8 cellular contexts compared by ENCODE assay signal in the genomic region with DNA sequence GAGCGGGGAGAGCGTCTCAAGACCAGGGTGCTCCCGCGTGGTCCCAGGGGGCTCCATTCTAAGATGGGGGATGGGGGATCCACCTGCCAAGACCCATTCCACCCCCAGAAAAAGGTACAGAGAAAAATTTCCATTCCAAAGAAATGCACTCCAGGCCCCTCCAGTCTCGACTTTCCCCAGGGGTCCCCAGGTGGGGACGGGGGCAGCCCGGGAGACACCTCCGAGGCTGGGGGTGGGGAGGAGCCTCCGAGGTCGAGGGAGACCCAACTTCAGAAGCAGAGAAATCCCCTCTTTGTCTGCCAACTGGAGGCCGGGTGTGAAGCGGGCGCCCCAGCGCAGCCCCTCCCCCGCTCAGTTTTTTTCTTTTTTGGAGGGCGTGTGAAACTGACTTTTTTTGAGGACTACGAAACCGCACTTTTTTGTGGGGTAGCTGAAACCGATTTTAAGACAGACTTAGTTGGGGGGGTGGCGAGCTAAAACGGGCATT. TPM values are rescaled to one million over a fixed set of nuclear protein-coding genes. Genes with fewer than 3 reads are reported as not detected.
DNase-seq lines count a peak whose midpoint lies in the region; ATAC-seq and TF ChIP-seq lines count a peak whose summit lies in the region.

No MANE protein-coding gene starts in this region.

- no peaks in the 10 kb centered on the region for H3K9me2 ChIP-seq in hepatocyte (replicated peaks; ENCODE audit: insufficient read depth)

- H2AFZ ChIP-seq in hepatocyte = peak overlapping the region; percentile 46

- H3K4me3 ChIP-seq in hepatocyte = peak overlapping the region; percentile 98

- peaks cover 15% of the 10 kb centered on the region for H3K4me1 ChIP-seq in hepatocyte (ENCODE audit: insufficient read depth)

- H3K4me2 ChIP-seq in hepatocyte = peak overlapping the region; percentile 96

- ATAC-seq in GM21737 (IDR thresholded peaks at IDR 0.05; ENCODE audit: unreplicated experiment) = no peak

- H4K20me1 ChIP-seq in hepatocyte (ENCODE audit: insufficient read depth, poor library complexity, severe bottlenecking) = peaks cover 31% of the 10 kb centered on the region

- no peaks in the 10 kb centered on the region for H3K27me3 ChIP-seq in hepatocyte

- TF ChIP-seq CTCF in hepatocyte (IDR thresholded peaks at IDR 0.05; ENCODE audit: poor library complexity) = no peak

- 3% methylated on average over 21 of the region's 21 CpGs for WGBS in hepatocyte (ENCODE audit: low lambda C conversion rate, missing lambda C conversion rate)

- no peaks in the 10 kb centered on the region for H3K36me3 ChIP-seq in hepatocyte (replicated peaks; ENCODE audit: insufficient read depth, low read depth)

- peak overlapping the region; percentile 88 for H3K27ac ChIP-seq in hepatocyte

- H3K79me2 ChIP-seq in hepatocyte = peaks cover 55% of the 10 kb centered on the region

- no peaks in the 10 kb centered on the region for H3K9me3 ChIP-seq in hepatocyte (ENCODE audit: low read depth)

- DNase-seq in EH (ENCODE audit: low read depth) (peak; percentile 29), NCI-H69 (lab: John Stamatoyannopoulos, UW) (peak; percentile 53), hepatocyte (ENCODE audit: low spot score) (peak; percentile 58), anterior cingulate cortex (lab: John Stamatoyannopoulos, UW) (no peak), kidney glomerular epithelial cell (lab: John Stamatoyannopoulos, UW) (no peak)
- peak; percentile 42 for DNase-seq in activated effector memory CD4-positive, alpha-beta T cell treated with Interleukin-2 at 50 U/mL for 16 hours
- peak; percentile 72 for DNase-seq in stimulated activated CD4-positive, alpha-beta T cell treated with anti-CD3 and anti-CD28 coated beads, Interleukin-15, amount 100 ng/mL, for 24 hours

RNA-seq across cellular contexts. Expression of gene TCF3, which starts 1.3 kb away (rescaled TPM):
- total RNA-seq in hepatocyte = 67.9 and 76.7 TPM in 2 replicates
- 93.7 and 125 TPM in 2 replicates for polyA plus RNA-seq in hepatocyte

RNA-seq across cellular contexts. Expression of gene UQCR11, which starts 45.8 kb away (rescaled TPM):
- total RNA-seq in hepatocyte = 56.6 and 57.6 TPM in 2 replicates
- polyA plus RNA-seq in hepatocyte = 672 and 684 TPM in 2 replicates

RNA-seq across cellular contexts. Expression of gene MBD3, which starts 58.4 kb away (rescaled TPM):
- 84.2 and 84.5 TPM in 2 replicates for total RNA-seq in hepatocyte
- 56.3 and 66.6 TPM in 2 replicates for polyA plus RNA-seq in hepatocyte

Comparison
In these comparisons a context has a peak if more than half of its experiments do, and no peak if none do; other contexts are left out.
1. DNase-seq: peak in EH (single experiment), NCI-H69 (single experiment), activated effector memory CD4-positive, alpha-beta T cell treated with Interleukin-2 at 50 U/mL for 16 hours (single experiment), hepatocyte (single experiment) and stimulated activated CD4-positive, alpha-beta T cell treated with anti-CD3 and anti-CD28 coated beads, Interleukin-15, amount 100 ng/mL, for 24 hours (single experiment); none in anterior cingulate cortex (0 of 58) and kidney glomerular epithelial cell (single experiment).